ENCODE assay signal across 8 cellular contexts in genomic region chr15:26082833-26083174, GRCh38.
DNase-seq lines count a peak whose midpoint lies in the region; ATAC-seq and TF ChIP-seq lines count a peak whose summit lies in the region.

No MANE protein-coding gene starts in this region.

- TF ChIP-seq CTCF in C4-2B (conservative IDR thresholded peaks at IDR 0.05), result no peak
- TF ChIP-seq CTCF in activated CD8-positive, alpha-beta T cell treated with anti-CD3 and anti-CD28 coated beads for 36 hours (IDR thresholded peaks at IDR 0.05), result no peak
- TF ChIP-seq CTCF in left ventricle myocardium inferior (IDR thresholded peaks at IDR 0.05; ENCODE audit: borderline replicate concordance), result no peak
- no peak for TF ChIP-seq CTCF in sigmoid colon (IDR thresholded peaks at IDR 0.05)

- H3K4me1 Mint-ChIP-seq in activated CD8-positive, alpha-beta T cell treated with anti-CD3 and anti-CD28 coated beads for 36 hours (ENCODE audit: low read depth), result peaks cover 31% of the 10 kb centered on the region

- H3K27ac Mint-ChIP-seq in activated CD8-positive, alpha-beta T cell treated with anti-CD3 and anti-CD28 coated beads for 36 hours, result peak overlapping the region; percentile 94

- no peak for TF ChIP-seq EP300 in sigmoid colon (IDR thresholded peaks at IDR 0.05)

- H3K36me3 Mint-ChIP-seq in activated CD8-positive, alpha-beta T cell treated with anti-CD3 and anti-CD28 coated beads for 36 hours (ENCODE audit: low read depth), result peaks cover 2% of the 10 kb centered on the region

- ATAC-seq in HG02678 (IDR thresholded peaks at IDR 0.05; ENCODE audit: unreplicated experiment), result peak; percentile 5
- no peak for ATAC-seq in activated CD8-positive, alpha-beta T cell treated with anti-CD3 and anti-CD28 coated beads for 36 hours
- no peak for ATAC-seq in GM21723 (IDR thresholded peaks at IDR 0.05; ENCODE audit: unreplicated experiment)
- ATAC-seq in HG03521 (IDR thresholded peaks at IDR 0.05; ENCODE audit: unreplicated experiment), result no peak

- H3K9me3 ChIP-seq in left ventricle myocardium inferior (replicated peaks) (no peaks in the 10 kb centered on the region), sigmoid colon (no peaks in the 10 kb centered on the region)

- no peak for TF ChIP-seq POLR2A in sigmoid colon (IDR thresholded peaks at IDR 0.05)

- peak overlapping the region; percentile 88 for H3K4me3 Mint-ChIP-seq in activated CD8-positive, alpha-beta T cell treated with anti-CD3 and anti-CD28 coated beads for 36 hours

- intact Hi-C loops in activated CD8-positive, alpha-beta T cell treated with anti-CD3 and anti-CD28 coated beads for 36 hours (cut with micrococcal nuclease), result no loop called here
- intact Hi-C loops in left ventricle myocardium inferior (cut with micrococcal nuclease) (no loop called here), sigmoid colon (cut with DNase I) (loop anchor here (5.0 kb wide), 1 partner anchor 646 kb away; the partner anchor contains the start of gene UBE3A)

- H3K36me3 ChIP-seq in left ventricle myocardium inferior, result no peaks in the 10 kb centered on the region
- no peaks in the 10 kb centered on the region for H3K36me3 ChIP-seq in sigmoid colon

- DNase-seq in activated CD8-positive, alpha-beta T cell treated with anti-CD3 and anti-CD28 coated beads for 36 hours, result no peak
- no peak for DNase-seq in left ventricle myocardium inferior
- DNase-seq in sigmoid colon, result no peak
- DNase-seq in HCEC 1CT, result no peak

- H3K4me1 ChIP-seq in left ventricle myocardium inferior (peaks cover 9% of the 10 kb centered on the region), sigmoid colon (peaks cover 0 to 16% (median 7%) of the 10 kb centered on the region in 4 donors)

- CTCF ChIA-PET in activated CD8-positive, alpha-beta T cell treated with anti-CD3 and anti-CD28 coated beads for 36 hours (lab: Charles Lee), result interaction anchor here (2.5 kb wide), 1 partner anchor 12 kb away, joined by 9 read pairs; no protein-coding TSS in a partner anchor

- no peaks in the 10 kb centered on the region for H3K27me3 ChIP-seq in left ventricle myocardium inferior (ENCODE audit: low read depth)
- no peaks in the 10 kb centered on the region for H3K27me3 ChIP-seq in sigmoid colon

- H3K4me3 ChIP-seq in left ventricle myocardium inferior, result peak overlapping the region; percentile 85
- peak overlapping the region; percentile 62 to 86 (median 78) for H3K4me3 ChIP-seq in sigmoid colon

- peaks cover 2% of the 10 kb centered on the region for H3K27me3 Mint-ChIP-seq in activated CD8-positive, alpha-beta T cell treated with anti-CD3 and anti-CD28 coated beads for 36 hours

- H3K27ac ChIP-seq in C4-2B (peak overlapping the region; percentile 77), left ventricle myocardium inferior (replicated peaks) (peak overlapping the region; percentile 93), sigmoid colon (peak overlapping the region; percentile 84 to 95 (median 94))

- 4 to 11% methylated on average over 10 of the region's 10 CpGs for WGBS in sigmoid colon, 2 donors

- POLR2A ChIA-PET in activated CD8-positive, alpha-beta T cell treated with anti-CD3 and anti-CD28 coated beads for 36 hours (lab: Charles Lee), result interaction anchor here (1.4 to 1.6 kb wide), 3 partner anchors 10 to 362 kb away, joined by 4 to 5 read pairs (median 4); no protein-coding TSS in a partner anchor

- no peaks in the 10 kb centered on the region for H3K9me3 Mint-ChIP-seq in activated CD8-positive, alpha-beta T cell treated with anti-CD3 and anti-CD28 coated beads for 36 hours
